ENCODE assay signal across 1 cellular context in genomic region chr9:133151601-133152525, GRCh38.
TF ChIP-seq lines count a peak whose summit lies in the region.

No MANE protein-coding gene starts in this region.

TF ChIP-seq in SK-N-SH, 30 proteins besides CTCF, POLR2A, EP300 and RAD21:
- TF ChIP-seq GABPA (IDR thresholded peaks at IDR 0.05; ENCODE audit: low read depth) (no peak), GATA2 (CRISPR knock-in tag; IDR thresholded peaks at IDR 0.05) (no peak), REST (IDR thresholded peaks at IDR 0.05; ENCODE audit: low read depth, low read length) (no peak), ELF1 (IDR thresholded peaks at IDR 0.05) (no peak), MXI1 (IDR thresholded peaks at IDR 0.05; ENCODE audit: low read depth, low read length) (no peak), POLR2AphosphoS5 (IDR thresholded peaks at IDR 0.05; ENCODE audit: low read depth, low read length) (no peak), SMC3 (IDR thresholded peaks at IDR 0.05; ENCODE audit: low read depth, low read length) (no peak), ZBTB33 (IDR thresholded peaks at IDR 0.05; ENCODE audit: borderline replicate concordance, low read depth) (no peak), FOSL2 (IDR thresholded peaks at IDR 0.05; ENCODE audit: borderline replicate concordance, low read depth) (no peak), FOXM1 (IDR thresholded peaks at IDR 0.05; ENCODE audit: low read depth) (no peak), MEF2A (IDR thresholded peaks at IDR 0.05; ENCODE audit: borderline replicate concordance, low read depth) (no peak), NFIC (IDR thresholded peaks at IDR 0.05; ENCODE audit: borderline replicate concordance) (no peak), RFX5 (IDR thresholded peaks at IDR 0.05; ENCODE audit: low read length) (no peak), RXRA (IDR thresholded peaks at IDR 0.05; ENCODE audit: borderline replicate concordance, low read depth) (no peak), CHD2 (IDR thresholded peaks at IDR 0.05; ENCODE audit: low read length, partially characterized antibody) (no peak), YY1 (IDR thresholded peaks at IDR 0.05; ENCODE audit: low read depth) (no peak), USF2 (IDR thresholded peaks at IDR 0.05; ENCODE audit: borderline replicate concordance, low read depth, low read length) (no peak)
